8 cellular contexts compared by ENCODE assay signal in genomic region chr1:169115891-169116585, GRCh38. TPM values are rescaled to one million over a fixed set of nuclear protein-coding genes. Genes with fewer than 3 reads are reported as not detected.
A peak's percentile ranks its signal among the peaks of the same experiment; 100 is the strongest.
DNase-seq lines count a peak whose midpoint lies in the region; ATAC-seq lines count a peak whose summit lies in the region.

No MANE protein-coding gene starts in this region.

- H3K4me2 ChIP-seq in Karpas-422 (ENCODE audit: low read depth, low read length, poor library complexity, severe bottlenecking): no peak overlapping the region

- no peaks in the 10 kb centered on the region for H3K9me3 Mint-ChIP-seq in stimulated activated naive CD8-positive, alpha-beta T cell treated with anti-CD3 and anti-CD28 coated beads, Interleukin-15, amount 100 ng/mL, for 72 hours
- no peaks in the 10 kb centered on the region for H3K9me3 Mint-ChIP-seq in effector memory CD8-positive, alpha-beta T cell

- peaks cover 4% of the 10 kb centered on the region for H3K36me3 Mint-ChIP-seq in effector memory CD8-positive, alpha-beta T cell (ENCODE audit: insufficient read depth)

- no peak for DNase-seq in stimulated activated naive CD8-positive, alpha-beta T cell treated with anti-CD3 and anti-CD28 coated beads, Interleukin-15, Interleukin-2, amounts not matched to agents 100 U/mL and 50 U/mL, for 24 hours
- DNase-seq in stimulated activated naive CD8-positive, alpha-beta T cell treated with anti-CD3 and anti-CD28 coated beads, Interleukin-15, amount 100 ng/mL, for 72 hours: no peak
- peak; percentile 43 for DNase-seq in Karpas-422
- DNase-seq in effector memory CD8-positive, alpha-beta T cell: no peak
- no peak for DNase-seq in OCI-M1 (lab: John Stamatoyannopoulos, UW)
- no peak for DNase-seq in RKO (ENCODE audit: low spot score)
- DNase-seq in effector memory CD4-positive, alpha-beta T cell: no peak

- H3K27ac ChIP-seq in Karpas-422 (ENCODE audit: low read length) (no peak overlapping the region), muscle layer of duodenum (ENCODE audit: low read length) (peak overlapping the region; percentile 76)
- H3K27ac ChIP-seq in effector memory CD4-positive, alpha-beta T cell (ENCODE audit: insufficient read depth, low read length, poor library complexity, severe bottlenecking): no peak overlapping the region

- H3K4me3 Mint-ChIP-seq in stimulated activated naive CD8-positive, alpha-beta T cell treated with anti-CD3 and anti-CD28 coated beads, Interleukin-15, amount 100 ng/mL, for 72 hours: no peak overlapping the region
- H3K4me3 Mint-ChIP-seq in effector memory CD8-positive, alpha-beta T cell: peak overlapping the region in 1 of 2 donors; percentile 12

- H3K4me1 ChIP-seq in Karpas-422 (ENCODE audit: low read length) (peaks cover 4% of the 10 kb centered on the region), muscle layer of duodenum (ENCODE audit: control insufficient read depth in 1 of 2, insufficient read depth in 2 of 2, low read length in 2 of 2) (peaks cover 21 to 43% of the 10 kb centered on the region in 2 donors)
- H3K4me1 ChIP-seq in effector memory CD4-positive, alpha-beta T cell (ENCODE audit: control insufficient read depth, insufficient read depth, low read length, poor library complexity, severe bottlenecking): no peaks in the 10 kb centered on the region

- H2AFZ ChIP-seq in Karpas-422 (ENCODE audit: low read length): no peak overlapping the region

- ATAC-seq in stimulated activated naive CD8-positive, alpha-beta T cell treated with anti-CD3 and anti-CD28 coated beads, Interleukin-15, Interleukin-2, amounts not matched to agents 100 U/mL and 50 U/mL, for 24 hours: peak; percentile 62
- no peak for ATAC-seq in stimulated activated naive CD8-positive, alpha-beta T cell treated with anti-CD3 and anti-CD28 coated beads, Interleukin-15, amount 100 ng/mL, for 72 hours
- peak; percentile 48 for ATAC-seq in effector memory CD8-positive, alpha-beta T cell (replicated peaks)

- H4K20me1 ChIP-seq in Karpas-422 (ENCODE audit: insufficient read depth, low read depth, low read length): no peaks in the 10 kb centered on the region

- H3K27ac Mint-ChIP-seq in stimulated activated naive CD8-positive, alpha-beta T cell treated with anti-CD3 and anti-CD28 coated beads, Interleukin-15, amount 100 ng/mL, for 72 hours: no peak overlapping the region
- peak overlapping the region in 1 of 2 donors; percentile 32 for H3K27ac Mint-ChIP-seq in effector memory CD8-positive, alpha-beta T cell

- H3K9me3 ChIP-seq in Karpas-422 (ENCODE audit: low read length) (no peaks in the 10 kb centered on the region), muscle layer of duodenum (ENCODE audit: control insufficient read depth in 1 of 2, low read length in 2 of 2) (no peaks in the 10 kb centered on the region)
- H3K9me3 ChIP-seq in effector memory CD4-positive, alpha-beta T cell (ENCODE audit: control insufficient read depth, low read length): no peaks in the 10 kb centered on the region

- H3K9ac ChIP-seq in Karpas-422 (ENCODE audit: low read length): no peak overlapping the region

- H3K36me3 ChIP-seq in Karpas-422 (ENCODE audit: insufficient read depth, low read length) (no peaks in the 10 kb centered on the region), muscle layer of duodenum (ENCODE audit: control insufficient read depth in 1 of 2, insufficient read depth in 2 of 2, low read length in 2 of 2) (peaks cover 0 to 19% of the 10 kb centered on the region in 2 donors)
- H3K36me3 ChIP-seq in effector memory CD4-positive, alpha-beta T cell (ENCODE audit: control insufficient read depth, insufficient read depth, low read length): no peaks in the 10 kb centered on the region

- no peaks in the 10 kb centered on the region for H3K79me2 ChIP-seq in Karpas-422 (ENCODE audit: low read length)

- H3K4me1 Mint-ChIP-seq in stimulated activated naive CD8-positive, alpha-beta T cell treated with anti-CD3 and anti-CD28 coated beads, Interleukin-15, amount 100 ng/mL, for 72 hours: peaks cover 10% of the 10 kb centered on the region
- peaks cover 5 to 6% of the 10 kb centered on the region in 2 donors for H3K4me1 Mint-ChIP-seq in effector memory CD8-positive, alpha-beta T cell (ENCODE audit: low read depth in 2 of 2)

- H3K9me2 ChIP-seq in Karpas-422 (replicated peaks; ENCODE audit: insufficient read depth, low read length): no peaks in the 10 kb centered on the region

- H3K27me3 ChIP-seq in Karpas-422 (ENCODE audit: low read length): no peaks in the 10 kb centered on the region; the same call in 1 of the 2 replicates
- H3K27me3 ChIP-seq in muscle layer of duodenum (ENCODE audit: low read depth, low read length): no peaks in the 10 kb centered on the region
- no peaks in the 10 kb centered on the region for H3K27me3 ChIP-seq in effector memory CD4-positive, alpha-beta T cell (replicated peaks; ENCODE audit: control insufficient read depth, insufficient read depth, low read length, poor library complexity, severe bottlenecking)

- no peak overlapping the region for H3K4me3 ChIP-seq in Karpas-422 (ENCODE audit: low read length)
- H3K4me3 ChIP-seq in muscle layer of duodenum (ENCODE audit: low read depth in 1 of 2, low read length in 2 of 2): peak overlapping the region; percentile 49 to 52
- H3K4me3 ChIP-seq in effector memory CD4-positive, alpha-beta T cell (ENCODE audit: insufficient read depth, low read depth, low read length, poor library complexity, severe bottlenecking): no peak overlapping the region

- no peaks in the 10 kb centered on the region for H3K27me3 Mint-ChIP-seq in stimulated activated naive CD8-positive, alpha-beta T cell treated with anti-CD3 and anti-CD28 coated beads, Interleukin-15, amount 100 ng/mL, for 72 hours
- H3K27me3 Mint-ChIP-seq in effector memory CD8-positive, alpha-beta T cell: no peaks in the 10 kb centered on the region

RNA-seq across cellular contexts. Expression of gene ATP1B1, which starts 9.5 kb away (rescaled TPM):
- total RNA-seq in Karpas-422 (2014; rRNA removed; shearing (Covaris generic); ENCODE audit: low replicate concordance): not detected in 2 replicates

Comparison
In these comparisons a context has a peak if more than half of its experiments do, and no peak if none do; other contexts are left out.
1. H3K4me3 ChIP-seq: peak in muscle layer of duodenum (2 of 2); none in Karpas-422 (single experiment) and effector memory CD4-positive, alpha-beta T cell (single experiment).